Comparison of ENCODE assay signal across 8 cellular contexts in genomic region chr9:19378154-19378553, GRCh38. TPM values are rescaled to one million over a fixed set of nuclear protein-coding genes. Genes with fewer than 3 reads are reported as not detected.
DNase-seq lines count a peak whose midpoint lies in the region; ATAC-seq and TF ChIP-seq lines count a peak whose summit lies in the region.

No MANE protein-coding gene starts in this region.

- POLR2A ChIA-PET in activated CD8-positive, alpha-beta T cell treated with anti-CD3 and anti-CD28 coated beads, Interleukin-2, amount 10 ng/mL, durations not matched to agents 7 days and 5 days (lab: Charles Lee) = no interaction called here

- H3K9me3 ChIP-seq in cardiac muscle cell (ENCODE audit: low read depth) (no peaks in the 10 kb centered on the region), iPS-18a (ENCODE audit: control insufficient read depth, low read depth, low read length) (no peaks in the 10 kb centered on the region), upper lobe of right lung (no peaks in the 10 kb centered on the region)

- H3K9ac ChIP-seq in iPS-18a (ENCODE audit: low read length) = peak overlapping the region; percentile 84

- DNase-seq in cardiac muscle cell (ENCODE audit: low read depth in 1 of 2, low spot score in 1 of 2) (no peak), Right ventricle myocardium inferior (ENCODE audit: missing footprints) (no peak), upper lobe of right lung (no peak), H4 (ENCODE audit: low spot score) (no peak), germinal center (ENCODE audit: low spot score) (no peak)
- DNase-seq in activated CD8-positive, alpha-beta T cell treated with anti-CD3 and anti-CD28 coated beads, Interleukin-2, amount 10 ng/mL, durations not matched to agents 7 days and 5 days = no peak

- H3K27me3 Mint-ChIP-seq in activated CD8-positive, alpha-beta T cell treated with anti-CD3 and anti-CD28 coated beads, Interleukin-2, amount 10 ng/mL, durations not matched to agents 7 days and 5 days (ENCODE audit: low read depth) = no peaks in the 10 kb centered on the region

- peak overlapping the region; percentile 72 for H3K4me3 ChIP-seq in cardiac muscle cell
- H3K4me3 ChIP-seq in iPS-18a (ENCODE audit: low read length) = peak overlapping the region; percentile 68
- peak overlapping the region; percentile 66 for H3K4me3 ChIP-seq in upper lobe of right lung

- peaks cover 49% of the 10 kb centered on the region for H3K36me3 ChIP-seq in cardiac muscle cell
- peaks cover 62% of the 10 kb centered on the region for H3K36me3 ChIP-seq in iPS-18a (ENCODE audit: control insufficient read depth, low read depth, low read length)
- H3K36me3 ChIP-seq in upper lobe of right lung = peaks cover 59% of the 10 kb centered on the region

- H3K4me3 Mint-ChIP-seq in activated CD8-positive, alpha-beta T cell treated with anti-CD3 and anti-CD28 coated beads, Interleukin-2, amount 10 ng/mL, durations not matched to agents 7 days and 5 days = peak overlapping the region; percentile 97

- H3K9me3 Mint-ChIP-seq in activated CD8-positive, alpha-beta T cell treated with anti-CD3 and anti-CD28 coated beads, Interleukin-2, amount 10 ng/mL, durations not matched to agents 7 days and 5 days (ENCODE audit: insufficient read depth) = no peaks in the 10 kb centered on the region

- H3K4me1 ChIP-seq in cardiac muscle cell (ENCODE audit: low read depth) = no peaks in the 10 kb centered on the region
- H3K4me1 ChIP-seq in iPS-18a (ENCODE audit: control insufficient read depth, low read depth, low read length) = peaks cover 11% of the 10 kb centered on the region
- peaks cover 21% of the 10 kb centered on the region for H3K4me1 ChIP-seq in upper lobe of right lung

- peaks cover 46% of the 10 kb centered on the region for H3K4me1 Mint-ChIP-seq in activated CD8-positive, alpha-beta T cell treated with anti-CD3 and anti-CD28 coated beads, Interleukin-2, amount 10 ng/mL, durations not matched to agents 7 days and 5 days (ENCODE audit: low read depth)

- TF ChIP-seq CTCF in cardiac muscle cell (IDR thresholded peaks at IDR 0.05; ENCODE audit: low read depth, low read length) (no peak), upper lobe of right lung (IDR thresholded peaks at IDR 0.05) (no peak)

- peaks cover 73% of the 10 kb centered on the region for H3K36me3 Mint-ChIP-seq in activated CD8-positive, alpha-beta T cell treated with anti-CD3 and anti-CD28 coated beads, Interleukin-2, amount 10 ng/mL, durations not matched to agents 7 days and 5 days (ENCODE audit: low read depth)

- intact Hi-C loops in Right ventricle myocardium inferior (cut with DNase I) = loop anchor here (10.0 kb wide), 2 partner anchors 143 to 293 kb away; partner anchors contain the start of gene DENND4C
- intact Hi-C loops in upper lobe of right lung (cut with DNase I) = no loop called here

- no peaks in the 10 kb centered on the region for H3K27me3 ChIP-seq in cardiac muscle cell
- no peaks in the 10 kb centered on the region for H3K27me3 ChIP-seq in iPS-18a (ENCODE audit: control insufficient read depth, insufficient read depth, low read length)
- no peaks in the 10 kb centered on the region for H3K27me3 ChIP-seq in upper lobe of right lung

- ATAC-seq in Right ventricle myocardium inferior (no peak), upper lobe of right lung (no peak), HG03095 (IDR thresholded peaks at IDR 0.05; ENCODE audit: unreplicated experiment) (no peak)
- ATAC-seq in activated CD8-positive, alpha-beta T cell treated with anti-CD3 and anti-CD28 coated beads, Interleukin-2, amount 10 ng/mL, durations not matched to agents 7 days and 5 days = no peak

- CTCF ChIA-PET in activated CD8-positive, alpha-beta T cell treated with anti-CD3 and anti-CD28 coated beads, Interleukin-2, amount 10 ng/mL, durations not matched to agents 7 days and 5 days (lab: Charles Lee) = interaction anchor here (1.3 to 1.6 kb wide), 2 partner anchors 79 to 87 kb away, joined by 4 to 5 read pairs; no protein-coding TSS in a partner anchor

- H3K27ac ChIP-seq in cardiac muscle cell (peak overlapping the region; percentile 93), iPS-18a (ENCODE audit: low read length) (no peak overlapping the region), upper lobe of right lung (no peak overlapping the region)

- H3K27ac Mint-ChIP-seq in activated CD8-positive, alpha-beta T cell treated with anti-CD3 and anti-CD28 coated beads, Interleukin-2, amount 10 ng/mL, durations not matched to agents 7 days and 5 days = peak overlapping the region; percentile 59

RNA-seq across cellular contexts. Expression of gene RPS6, which starts 1.9 kb away (rescaled TPM):
- total RNA-seq in cardiac muscle cell = 752 and 960 TPM in 2 replicates
- polyA plus RNA-seq in cardiac muscle cell = 637 and 654 TPM in 2 replicates
- 991 TPM for total RNA-seq in Right ventricle myocardium inferior
- total RNA-seq in activated CD8-positive, alpha-beta T cell treated with anti-CD3 and anti-CD28 coated beads, Interleukin-2, amount 10 ng/mL, durations not matched to agents 7 days and 5 days = 1,000 to 10,000 TPM; 2,209 to 2,222 TPM
- 1,499 TPM for total RNA-seq in upper lobe of right lung
- total RNA-seq in H4 (2014; rRNA removed; shearing (Covaris generic)) = 1,845 and 1,910 TPM in 2 replicates

RNA-seq across cellular contexts. Expression of gene ACER2, which starts 30.7 kb away (rescaled TPM):
- total RNA-seq in cardiac muscle cell (1.7 and 1.9 TPM in 2 replicates), Right ventricle myocardium inferior (3.2 TPM), upper lobe of right lung (5.5 TPM)
- 0.24 and 1.1 TPM in 2 replicates for polyA plus RNA-seq in cardiac muscle cell
- total RNA-seq in activated CD8-positive, alpha-beta T cell treated with anti-CD3 and anti-CD28 coated beads, Interleukin-2, amount 10 ng/mL, durations not matched to agents 7 days and 5 days = 1 to 10 TPM; 1.7 to 2.6 TPM
- total RNA-seq in H4 (2014; rRNA removed; shearing (Covaris generic)) = 0.31 and 1.1 TPM in 2 replicates
